ENCODE assay signal across 15 cellular contexts in the genomic region with DNA sequence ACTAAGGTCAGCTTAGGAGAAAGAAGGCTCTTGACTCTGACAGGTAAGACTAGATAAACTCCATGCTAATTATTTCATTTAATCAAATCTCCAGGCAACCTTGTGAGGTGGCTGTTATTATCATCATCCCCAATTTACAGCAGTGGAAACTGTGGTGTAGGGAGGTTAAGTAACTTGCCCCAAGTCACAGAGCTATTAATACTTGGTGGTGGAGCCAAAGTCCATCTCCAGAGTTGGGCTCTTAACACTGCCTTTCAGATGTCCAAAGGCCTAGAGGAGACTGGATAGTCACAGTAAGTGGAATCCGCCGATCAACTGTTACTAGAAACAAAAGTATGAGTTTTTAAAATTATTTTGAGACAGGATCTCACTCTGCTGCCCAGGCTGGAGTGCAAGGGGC. TPM values are rescaled to one million over a fixed set of nuclear protein-coding genes. Genes with fewer than 3 reads are reported as not detected.
A peak's percentile ranks its signal among the peaks of the same experiment; 100 is the strongest.
DNase-seq lines count a peak whose midpoint lies in the region; ATAC-seq, FAIRE-seq and TF ChIP-seq lines count a peak whose summit lies in the region.
"Had no signal": no experiment of that assay in that cellular context is flagged by ENCODE, and none has a peak within 500 bp of the region (broad histone marks: within the 10 kb centered on the region; RNA-seq: fewer than 3 reads in every experiment).

No MANE protein-coding gene starts in this region.

- H3K27me3 Mint-ChIP-seq in mesothelial cell of epicardium (ENCODE audit: low read depth): no peaks in the 10 kb centered on the region

- ATAC-seq in GM18909 (IDR thresholded peaks at IDR 0.05; ENCODE audit: poor library complexity, unreplicated experiment) (no peak), GM21515 (IDR thresholded peaks at IDR 0.05; ENCODE audit: unreplicated experiment) (no peak)

- TF ChIP-seq CTCF in mesothelial cell of epicardium (IDR thresholded peaks at IDR 0.05; ENCODE audit: unreplicated experiment): no peak
- no peak for TF ChIP-seq CTCF in stomach (IDR thresholded peaks at IDR 0.05)

- no peak for TF ChIP-seq POLR2A in stomach (IDR thresholded peaks at IDR 0.05)

- DNase-seq in GM19239 (ENCODE audit: insufficient read length, low spot score) (no peak), adipocyte (ENCODE audit: low read depth) (no peak), mesothelial cell of epicardium (ENCODE audit: low spot score in 2 of 2, unreplicated experiment in 2 of 2) (no peak), stomach (no peak), NCI-H2029 (lab: John Stamatoyannopoulos, UW) (no peak)
- DNase-seq: activated CD8-positive, alpha-beta T cell treated with anti-CD3 and anti-CD28 coated beads, Interleukin-2, amount 10 ng/mL, durations not matched to agents 7 days and 5 days; activated T-cell treated with anti-CD3 and anti-CD28 coated beads, Interleukin-2, amount 50 U/mL, for 1 hour; AML-193; H9; KG1; midbrain; NCI-H510A treated with DMSO at 0.1 percent for 48 hours had no signal

- H3K4me3 Mint-ChIP-seq in mesothelial cell of epicardium: peak overlapping the region; percentile 25

- H3K4me3 ChIP-seq in adipocyte (ENCODE audit: low read length) (peak overlapping the region; percentile 85), stomach (peak overlapping the region in 3 of 4 donors; percentile 39 to 53 (median 50))

- peak; percentile 33 for FAIRE-seq in GM19239 (lab: Jason Lieb, UNC)
- FAIRE-seq: frontal cortex had no signal

- H3K36me3 Mint-ChIP-seq in mesothelial cell of epicardium: no peaks in the 10 kb centered on the region

- H3K9me3 Mint-ChIP-seq in mesothelial cell of epicardium: no peaks in the 10 kb centered on the region
- H3K9me3 Mint-ChIP-seq: H9 had no signal

- intact Hi-C loops in stomach (cut with DNase I; ENCODE audit: low total_unique reads): no loop called here

- WGBS in stomach, 5 donors: 93 to 100% (median 99%) methylated on average over 2 of the region's 2 CpGs

- H3K36me3 ChIP-seq in adipocyte (ENCODE audit: control insufficient read depth, insufficient read depth, low read length, severe bottlenecking) (no peaks in the 10 kb centered on the region), stomach (no peaks in the 10 kb centered on the region)

- H3K4me1 ChIP-seq in adipocyte (ENCODE audit: control insufficient read depth, insufficient read depth, low read length): peaks cover 53% of the 10 kb centered on the region
- peaks cover 13 to 40% (median 31%) of the 10 kb centered on the region in 4 donors for H3K4me1 ChIP-seq in stomach

- H3K9me3 ChIP-seq in adipocyte (ENCODE audit: control insufficient read depth, low read length) (no peaks in the 10 kb centered on the region), stomach (no peaks in the 10 kb centered on the region)

- no peak for TF ChIP-seq EP300 in stomach (IDR thresholded peaks at IDR 0.05)

- H3K27me3 ChIP-seq in adipocyte (replicated peaks; ENCODE audit: control insufficient read depth, insufficient read depth, low read length) (no peaks in the 10 kb centered on the region), stomach (no peaks in the 10 kb centered on the region)

- peak overlapping the region; percentile 99 for H3K9ac ChIP-seq in adipocyte (ENCODE audit: low read length)

- peak overlapping the region in 2 of 5 donors; percentile 81 to 92 for H3K27ac ChIP-seq in stomach

- peaks cover 40% of the 10 kb centered on the region for H3K4me1 Mint-ChIP-seq in mesothelial cell of epicardium

- no peak overlapping the region for H3K27ac Mint-ChIP-seq in mesothelial cell of epicardium
- H3K27ac Mint-ChIP-seq: activated CD8-positive, alpha-beta T cell treated with anti-CD3 and anti-CD28 coated beads, Interleukin-2, amount 10 ng/mL, durations not matched to agents 7 days and 5 days; H9 had no signal

RNA-seq across cellular contexts. Expression of gene SP3, which starts 46.6 kb away (rescaled TPM):
- 106 to 113 TPM (median 110 TPM) in 3 replicates for total RNA-seq in mesothelial cell of epicardium
- 100 to 1,000 TPM in 1 of 5 donors, 10 to 100 TPM in 4; 32.4 to 147 (median 80.4) TPM for total RNA-seq in stomach
- polyA plus RNA-seq in stomach: 10 to 100 TPM; 15.0 to 21.1 (median 17.8) TPM
